8 cellular contexts compared by ENCODE assay signal in the genomic region with DNA sequence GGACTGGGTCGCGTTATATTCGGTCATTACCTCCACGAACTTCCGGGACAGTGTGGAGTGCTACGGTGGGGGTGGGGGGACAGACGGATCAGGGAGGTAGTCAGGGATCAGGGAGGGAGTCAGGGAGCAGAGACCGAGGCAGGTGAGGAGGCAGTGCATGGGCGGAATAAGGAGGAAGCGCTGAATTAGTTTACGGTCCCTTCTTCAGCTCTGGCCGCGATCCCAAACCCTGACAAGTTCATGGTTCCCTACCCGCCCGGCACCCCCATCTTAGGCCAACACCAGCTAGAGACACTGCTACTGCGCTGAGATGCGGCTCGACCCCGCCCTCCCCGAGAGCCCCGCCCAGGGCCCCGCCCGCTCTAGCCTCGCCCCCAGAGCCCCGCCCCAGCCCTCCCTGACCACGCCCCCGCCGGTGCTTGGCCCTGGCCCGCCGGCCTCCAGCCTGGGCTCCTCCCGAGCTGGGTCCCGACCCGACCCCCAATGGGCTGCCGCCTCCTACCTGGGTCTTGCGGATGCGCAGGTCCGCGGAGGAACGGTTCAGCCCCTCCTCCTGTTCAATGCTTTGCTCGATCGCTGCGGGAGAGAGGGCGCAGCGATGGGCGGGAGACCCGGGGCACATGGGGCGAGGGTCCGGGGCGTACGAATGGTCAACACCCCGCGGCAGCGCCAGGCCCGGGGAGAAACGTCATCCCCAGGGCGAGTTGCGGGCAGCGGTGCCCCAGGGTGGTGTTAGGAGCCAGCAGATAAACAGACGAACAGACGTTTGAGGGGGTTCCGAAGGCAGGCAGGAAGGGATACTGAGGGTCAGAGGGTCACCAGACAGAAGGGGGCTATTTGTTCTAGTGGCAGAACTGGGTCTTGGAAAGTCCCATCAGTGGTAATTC. TPM values are rescaled to one million over a fixed set of nuclear protein-coding genes. Genes with fewer than 3 reads are reported as not detected.
DNase-seq lines count a peak whose midpoint lies in the region; ATAC-seq, FAIRE-seq and TF ChIP-seq lines count a peak whose summit lies in the region.

No MANE protein-coding gene starts in this region.

- no peaks in the 10 kb centered on the region for H3K36me3 ChIP-seq in KMS-11 (ENCODE audit: insufficient read depth)
- no peaks in the 10 kb centered on the region for H3K36me3 ChIP-seq in GM12878 (ENCODE audit: control insufficient read depth in 2 of 2, insufficient read depth in 2 of 2, low read length in 1 of 2)
- H3K36me3 ChIP-seq in iPS-18a (ENCODE audit: control insufficient read depth, low read depth, low read length): no peaks in the 10 kb centered on the region

- H3K9ac ChIP-seq in KMS-11 (peak overlapping the region; percentile 80), GM12878 (ENCODE audit: control insufficient read depth, insufficient read depth, low read length) (peak overlapping the region; percentile 78), iPS-18a (ENCODE audit: low read length) (peak overlapping the region; percentile 42)

- TF ChIP-seq POLR2A in GM12878 (IDR thresholded peaks at IDR 0.05; ENCODE audit: low read depth, low read length): peak; percentile 85

- H3K27ac ChIP-seq in KMS-11: peak overlapping the region; percentile 49
- H3K27ac ChIP-seq in GM12878 (ENCODE audit: control insufficient read depth, insufficient read depth): peak overlapping the region; percentile 82
- H3K27ac ChIP-seq in iPS-18a (ENCODE audit: low read length): no peak overlapping the region

- no peaks in the 10 kb centered on the region for H4K20me1 ChIP-seq in KMS-11 (ENCODE audit: insufficient read depth)
- H4K20me1 ChIP-seq in GM12878 (ENCODE audit: control insufficient read depth, insufficient read depth): no peaks in the 10 kb centered on the region

- intact Hi-C loops in GM12878 (cut with micrococcal nuclease; ENCODE audit: unreplicated experiment): loop anchor here (5.0 to 10.0 kb wide), 3 partner anchors 78 to 185 kb away; a partner anchor contains a TSS

- H3K4me1 ChIP-seq in KMS-11 (ENCODE audit: low read depth, poor library complexity, severe bottlenecking) (peaks cover 8% of the 10 kb centered on the region), GM12878 (ENCODE audit: control insufficient read depth, insufficient read depth, low read length) (peaks cover 17% of the 10 kb centered on the region), iPS-18a (ENCODE audit: control insufficient read depth, low read depth, low read length) (peaks cover 5% of the 10 kb centered on the region)

- peak overlapping the region; percentile 77 for H2AFZ ChIP-seq in KMS-11 (ENCODE audit: low read depth)
- H2AFZ ChIP-seq in GM12878 (ENCODE audit: control insufficient read depth, low read depth, low read length): peak overlapping the region; percentile 89

- RAD21 ChIA-PET in GM12878 (lab: Charles Lee; ENCODE audit: unreplicated experiment): interaction anchor here (0.8 to 1.6 kb wide), 5 partner anchors 9 to 396 kb away, joined by 3 to 11 read pairs (median 3); a partner anchor contains a TSS

- H3K9me3 ChIP-seq in GM12878 (replicated peaks; ENCODE audit: control insufficient read depth, insufficient read depth, low read length) (no peaks in the 10 kb centered on the region), iPS-18a (ENCODE audit: control insufficient read depth, low read depth, low read length) (no peaks in the 10 kb centered on the region)

- DNase-seq in COR-L47 (lab: John Stamatoyannopoulos, UW): peak; percentile 34
- peak; percentile 56 for DNase-seq in T1000 (lab: John Stamatoyannopoulos, UW)
- DNase-seq in GM12878 (ENCODE audit: low read depth, low spot score): peak; percentile 51
- peak; percentile 62 to 78 for DNase-seq in stimulated activated CD4-positive, alpha-beta T cell treated with anti-CD3 and anti-CD28 coated beads, Interleukin-12 subunit alpha, Interleukin-12 subunit beta, amount 100 ng/mL, for 24 hours (ENCODE audit: low read depth in 2 of 2)
- DNase-seq in DMS 273 (lab: John Stamatoyannopoulos, UW; ENCODE audit: unreplicated experiment): no peak

- H3K27me3 ChIP-seq in KMS-11 (ENCODE audit: insufficient read depth, low read depth) (peaks cover 4% of the 10 kb centered on the region; the same call in 1 of the 2 replicates), GM12878 (replicated peaks in 1 of 2; ENCODE audit: control insufficient read depth in 2 of 2, insufficient read depth in 2 of 2, low read length in 1 of 2) (no peaks in the 10 kb centered on the region; a peak in 1 of 4 replicates), iPS-18a (ENCODE audit: control insufficient read depth, insufficient read depth, low read length) (peaks cover 13% of the 10 kb centered on the region)

- ATAC-seq in GM21526 (IDR thresholded peaks at IDR 0.05; ENCODE audit: low FRiP score, unreplicated experiment): peak; percentile 71
- peak; percentile 90 for ATAC-seq in GM12878

- WGBS in GM12878 (ENCODE audit: insufficient coverage, insufficient replicate concordance, low lambda C conversion rate, missing lambda C conversion rate): 21% methylated on average over 45 of the region's 61 CpGs

- no peak for TF ChIP-seq RAD21 in GM12878 (IDR thresholded peaks at IDR 0.05; ENCODE audit: insufficient read depth, low read depth, low read length)

- SMC1A ChIA-PET in GM12878 (lab: Charles Lee; ENCODE audit: uncharacterized antibody, unreplicated experiment): no interaction called here

- BruUV-seq in GM12878 (replicated peaks; lab: Mats Ljungman, UMichigan): no TSS peak

- TF ChIP-seq EP300 in GM12878 (IDR thresholded peaks at IDR 0.05; ENCODE audit: borderline replicate concordance in 1 of 2, control insufficient read depth in 1 of 2, low read depth in 2 of 2, low read length in 2 of 2): no peak

- in situ Hi-C loops in GM12878 (cut with MboI): loop anchor here (25.0 kb wide), 1 partner anchor 440 kb away; a partner anchor contains a TSS

- H3K79me2 ChIP-seq in KMS-11 (ENCODE audit: insufficient read depth, low read depth) (no peaks in the 10 kb centered on the region), GM12878 (ENCODE audit: control insufficient read depth, insufficient read depth, low read length) (no peaks in the 10 kb centered on the region; the same call in 1 of the 2 replicates)

- peak; percentile 54 for FAIRE-seq in GM12878 (lab: Jason Lieb, UNC)

- H3K4me3 ChIP-seq in KMS-11 (IDR thresholded peaks at IDR 0.05; ENCODE audit: insufficient read depth, low read depth, low read length): no peak overlapping the region
- H3K4me3 ChIP-seq in GM12878: peak overlapping the region; percentile 97
- peak overlapping the region; percentile 74 for H3K4me3 ChIP-seq in iPS-18a (ENCODE audit: low read length)

- no peak for TF ChIP-seq CTCF in KMS-11 (conservative IDR thresholded peaks at IDR 0.05; ENCODE audit: low read depth, low read length)
- TF ChIP-seq CTCF in GM12878 (IDR thresholded peaks at IDR 0.05 in 2 of 3, conservative IDR thresholded peaks at IDR 0.05 in 1 of 3; ENCODE audit: control insufficient read depth in 2 of 3, extremely low read depth in 1 of 3, insufficient read depth in 1 of 3, low read depth in 3 of 3, low read length in 3 of 3): no peak

- CTCF ChIA-PET in GM12878 (lab: Yijun Ruan, JAX): interaction anchor here (0.9 to 4.3 kb wide), 3 partner anchors 12 to 43 kb away, joined by 3 to 16 read pairs (median 3); a partner anchor contains a TSS

- H3K4me2 ChIP-seq in KMS-11: peak overlapping the region; percentile 93
- H3K4me2 ChIP-seq in GM12878 (ENCODE audit: control insufficient read depth, insufficient read depth): peak overlapping the region; percentile 95

- POLR2A ChIA-PET in GM12878 (lab: Charles Lee): interaction anchor here (0.5 to 3.0 kb wide), 8 partner anchors 12 to 461 kb away, joined by 4 to 21 read pairs (median 4); a partner anchor contains a TSS

RNA-seq across cellular contexts. Expression of a gene that starts 12.2 kb away (rescaled TPM):
- total RNA-seq in GM12878 (2013; cell fraction: nucleolus; rRNA removed): 1.9 and 2.2 TPM in 2 replicates
- total RNA-seq in GM12878 (2014; rRNA removed) (1.0 and 1.3 TPM in 2 replicates), GM12878 (2014; rRNA removed; fragmentation: Illumina TruSeq; extraction: Trizol) (0.18 and 0.32 TPM in 2 replicates), GM12878 (2021) (1.1 and 1.3 TPM in 2 replicates)
- 0.16 TPM for polyA plus RNA-seq in GM12878 (2011; ENCODE audit: low read depth)
- polyA plus RNA-seq in GM12878 (2011; rRNA removed) (0.27 and 0.65 TPM in 2 replicates), GM12878 (2014; fragmentation: Illumina TruSeq; extraction: Trizol) (0.17 and 0.48 TPM in 2 replicates), GM12878 (2014; fragmentation: Nextera tagmentation; extraction: Ambion mirVana) (under 1 TPM; 0.18 to 0.40 TPM), GM12878 (2014; rRNA removed) (1.5 and 1.8 TPM in 2 replicates), GM12878 (2016; fragmentation: Nextera tagmentation; extraction: Ambion mirVana) (under 1 TPM in 1 of 2 experiments, not detected in 1; 0.46 TPM)
- polyA plus RNA-seq in GM12878 (2011; cell fraction: cytosol; rRNA removed): 1.3 and 1.9 TPM in 2 replicates
- 4.5 and 6.1 TPM in 2 replicates for polyA plus RNA-seq in GM12878 (2011; cell fraction: nucleus; rRNA removed)
- 0.37 and 0.42 TPM in 2 replicates for polyA plus RNA-seq in GM12878 (2012)
- polyA minus RNA-seq in GM12878 (2011; rRNA and poly(A)+ RNA removed): 0.46 TPM in 1 of 2 replicates, not detected in the other
- polyA minus RNA-seq in GM12878 (2011; cell fraction: cytosol; rRNA and poly(A)+ RNA removed): not detected in 2 replicates
- polyA minus RNA-seq in GM12878 (2011; cell fraction: nucleus; rRNA and poly(A)+ RNA removed): 0.60 and 1.4 TPM in 2 replicates

RNA-seq across cellular contexts. Expression of a gene that starts 13.2 kb away (rescaled TPM):
- total RNA-seq in GM12878 (2013; cell fraction: nucleolus; rRNA removed): 11.5 and 14.2 TPM in 2 replicates
- total RNA-seq in GM12878 (2014; rRNA removed) (0.56 and 1.9 TPM in 2 replicates), GM12878 (2014; rRNA removed; fragmentation: Illumina TruSeq; extraction: Trizol) (1.5 and 2.3 TPM in 2 replicates), GM12878 (2021) (2.2 and 2.4 TPM in 2 replicates)
- polyA plus RNA-seq in GM12878 (2011; ENCODE audit: low read depth): 1.0 TPM
- polyA plus RNA-seq in GM12878 (2011; rRNA removed) (1.7 and 2.0 TPM in 2 replicates), GM12878 (2014; fragmentation: Illumina TruSeq; extraction: Trizol) (1.5 and 3.3 TPM in 2 replicates), GM12878 (2014; fragmentation: Nextera tagmentation; extraction: Ambion mirVana) (under 1 TPM; 0.22 to 0.66 TPM), GM12878 (2014; rRNA removed) (2.5 and 3.1 TPM in 2 replicates), GM12878 (2016; fragmentation: Nextera tagmentation; extraction: Ambion mirVana) (under 1 TPM; 0.29 to 0.71 TPM)
- 2.7 and 2.8 TPM in 2 replicates for polyA plus RNA-seq in GM12878 (2011; cell fraction: cytosol; rRNA removed)
- polyA plus RNA-seq in GM12878 (2011; cell fraction: nucleus; rRNA removed): 14.4 and 15.4 TPM in 2 replicates
- 2.4 and 2.8 TPM in 2 replicates for polyA plus RNA-seq in GM12878 (2012)
- polyA minus RNA-seq in GM12878 (2011; rRNA and poly(A)+ RNA removed): 6.7 and 9.7 TPM in 2 replicates
- polyA minus RNA-seq in GM12878 (2011; cell fraction: cytosol; rRNA and poly(A)+ RNA removed): 0.94 and 4.3 TPM in 2 replicates
- polyA minus RNA-seq in GM12878 (2011; cell fraction: nucleus; rRNA and poly(A)+ RNA removed): 7.4 and 10.0 TPM in 2 replicates

RNA-seq across cellular contexts. Expression of a gene that starts 36.1 kb away (rescaled TPM):
- 28.6 and 35.6 TPM in 2 replicates for total RNA-seq in GM12878 (2013; cell fraction: nucleolus; rRNA removed)
- total RNA-seq in GM12878 (2014; rRNA removed) (13.8 and 14.0 TPM in 2 replicates), GM12878 (2014; rRNA removed; fragmentation: Illumina TruSeq; extraction: Trizol) (14.9 and 16.3 TPM in 2 replicates), GM12878 (2021) (37.6 and 41.9 TPM in 2 replicates)
- polyA plus RNA-seq in GM12878 (2011; ENCODE audit: low read depth): 35.0 TPM
- polyA plus RNA-seq in GM12878 (2011; rRNA removed) (22.2 and 36.0 TPM in 2 replicates), GM12878 (2014; fragmentation: Illumina TruSeq; extraction: Trizol) (16.2 and 22.0 TPM in 2 replicates), GM12878 (2014; fragmentation: Nextera tagmentation; extraction: Ambion mirVana) (1 to 10 TPM; 3.3 to 8.5 TPM), GM12878 (2014; rRNA removed) (31.8 and 33.3 TPM in 2 replicates), GM12878 (2016; fragmentation: Nextera tagmentation; extraction: Ambion mirVana) (10 to 100 TPM; 23.2 to 25.1 TPM)
- 34.1 and 41.6 TPM in 2 replicates for polyA plus RNA-seq in GM12878 (2011; cell fraction: cytosol; rRNA removed)
- 105 and 107 TPM in 2 replicates for polyA plus RNA-seq in GM12878 (2011; cell fraction: nucleus; rRNA removed)
- 54.5 and 57.3 TPM in 2 replicates for polyA plus RNA-seq in GM12878 (2012)
- 30.6 and 33.3 TPM in 2 replicates for polyA minus RNA-seq in GM12878 (2011; rRNA and poly(A)+ RNA removed)
- 11.4 and 13.0 TPM in 2 replicates for polyA minus RNA-seq in GM12878 (2011; cell fraction: cytosol; rRNA and poly(A)+ RNA removed)
- 10.6 and 22.5 TPM in 2 replicates for polyA minus RNA-seq in GM12878 (2011; cell fraction: nucleus; rRNA and poly(A)+ RNA removed)

RNA-seq across cellular contexts. Expression of a gene that starts 39.7 kb away (rescaled TPM):
- total RNA-seq in GM12878 (2013; cell fraction: nucleolus; rRNA removed): 9.8 and 13.3 TPM in 2 replicates
- total RNA-seq in GM12878 (2014; rRNA removed) (1.7 and 3.6 TPM in 2 replicates), GM12878 (2014; rRNA removed; fragmentation: Illumina TruSeq; extraction: Trizol) (2.0 and 2.1 TPM in 2 replicates), GM12878 (2021) (20.6 and 25.9 TPM in 2 replicates)
- 7.8 TPM for polyA plus RNA-seq in GM12878 (2011; ENCODE audit: low read depth)
- polyA plus RNA-seq in GM12878 (2011; rRNA removed) (0.37 and 1.5 TPM in 2 replicates), GM12878 (2014; fragmentation: Illumina TruSeq; extraction: Trizol) (8.9 and 11.4 TPM in 2 replicates), GM12878 (2014; fragmentation: Nextera tagmentation; extraction: Ambion mirVana) (under 1 TPM; 0.02 to 0.18 TPM), GM12878 (2014; rRNA removed) (10.6 and 15.2 TPM in 2 replicates), GM12878 (2016; fragmentation: Nextera tagmentation; extraction: Ambion mirVana) (1 to 10 TPM; 6.1 to 7.4 TPM)
- 1.5 and 1.6 TPM in 2 replicates for polyA plus RNA-seq in GM12878 (2011; cell fraction: cytosol; rRNA removed)
- 9.6 and 18.4 TPM in 2 replicates for polyA plus RNA-seq in GM12878 (2011; cell fraction: nucleus; rRNA removed)
- polyA plus RNA-seq in GM12878 (2012): 9.9 and 23.0 TPM in 2 replicates
- polyA minus RNA-seq in GM12878 (2011; rRNA and poly(A)+ RNA removed): 1.6 and 2.2 TPM in 2 replicates
- polyA minus RNA-seq in GM12878 (2011; cell fraction: cytosol; rRNA and poly(A)+ RNA removed): 4.3 and 11.0 TPM in 2 replicates
- polyA minus RNA-seq in GM12878 (2011; cell fraction: nucleus; rRNA and poly(A)+ RNA removed): 3.6 and 8.7 TPM in 2 replicates

RNA-seq across cellular contexts. Expression of a gene that starts 48.4 kb away (rescaled TPM):
- 14.8 and 15.5 TPM in 2 replicates for total RNA-seq in GM12878 (2013; cell fraction: nucleolus; rRNA removed)
- total RNA-seq in GM12878 (2014; rRNA removed): 19.5 and 22.4 TPM in 2 replicates
- 7.0 and 7.2 TPM in 2 replicates for total RNA-seq in GM12878 (2014; rRNA removed; fragmentation: Illumina TruSeq; extraction: Trizol)
- 17.3 TPM in 2 replicates for total RNA-seq in GM12878 (2021)
- polyA plus RNA-seq in GM12878 (2011; ENCODE audit: low read depth): 9.1 TPM
- 8.3 and 15.2 TPM in 2 replicates for polyA plus RNA-seq in GM12878 (2011; rRNA removed)
- 23.5 and 26.1 TPM in 2 replicates for polyA plus RNA-seq in GM12878 (2011; cell fraction: cytosol; rRNA removed)
- 12.2 and 17.5 TPM in 2 replicates for polyA plus RNA-seq in GM12878 (2011; cell fraction: nucleus; rRNA removed)
- polyA plus RNA-seq in GM12878 (2012): 19.4 and 25.7 TPM in 2 replicates
- polyA plus RNA-seq in GM12878 (2014; fragmentation: Illumina TruSeq; extraction: Trizol): 5.6 and 8.6 TPM in 2 replicates
- polyA plus RNA-seq in GM12878 (2014; fragmentation: Nextera tagmentation; extraction: Ambion mirVana): 1 to 10 TPM; 3.4 to 8.5 TPM
- 18.6 and 19.7 TPM in 2 replicates for polyA plus RNA-seq in GM12878 (2014; rRNA removed)
- polyA plus RNA-seq in GM12878 (2016; fragmentation: Nextera tagmentation; extraction: Ambion mirVana): 10 to 100 TPM; 21.3 to 21.9 TPM
- 16.2 and 26.9 TPM in 2 replicates for polyA minus RNA-seq in GM12878 (2011; rRNA and poly(A)+ RNA removed)
- 6.3 and 9.1 TPM in 2 replicates for polyA minus RNA-seq in GM12878 (2011; cell fraction: cytosol; rRNA and poly(A)+ RNA removed)
- polyA minus RNA-seq in GM12878 (2011; cell fraction: nucleus; rRNA and poly(A)+ RNA removed): 8.0 and 8.9 TPM in 2 replicates
